ENCODE assay signal across 8 cellular contexts in genomic region chr9:104743377-104743985, GRCh38. TPM values are rescaled to one million over a fixed set of nuclear protein-coding genes. Genes with fewer than 3 reads are reported as not detected.
DNase-seq lines count a peak whose midpoint lies in the region; ATAC-seq, FAIRE-seq and TF ChIP-seq lines count a peak whose summit lies in the region.

No MANE protein-coding gene starts in this region.

- H3K36me3 ChIP-seq in K562 (ENCODE audit: control insufficient read depth, insufficient read depth, low read length) = no peaks in the 10 kb centered on the region
- H3K36me3 ChIP-seq in upper lobe of left lung = no peaks in the 10 kb centered on the region

- peaks cover 13 to 16% of the 10 kb centered on the region in 2 experiments; a peak in 4 of 5 replicates for H3K4me1 ChIP-seq in K562 (replicated peaks in 1 of 2; ENCODE audit: control insufficient read depth in 2 of 2, insufficient read depth in 2 of 2, low read length in 2 of 2)
- H3K4me1 ChIP-seq in upper lobe of left lung = peaks cover 4 to 9% (median 7%) of the 10 kb centered on the region in 4 donors

- no peak overlapping the region for H3K27ac ChIP-seq in K562 (ENCODE audit: extremely low read depth, low read depth, low read length)
- no peak overlapping the region for H3K27ac ChIP-seq in upper lobe of left lung

- FAIRE-seq in HTR-8/SVneo (lab: Jason Lieb, UNC) (peak; percentile 23), K562 (lab: Jason Lieb, UNC) (peak; percentile 74)

- no peak for TF ChIP-seq EP300 in K562 (IDR thresholded peaks at IDR 0.05; ENCODE audit: low read length)
- no peak for TF ChIP-seq EP300 in upper lobe of left lung (IDR thresholded peaks at IDR 0.05)

- 15% methylated on average over 7 of the region's 7 CpGs for WGBS in K562 (ENCODE audit: insufficient coverage, low coverage, missing lambda C conversion rate)
- WGBS in upper lobe of left lung, 2 donors = 31 to 33% methylated on average over 7 of the region's 7 CpGs

- peak; percentile 88 to 89 for TF ChIP-seq RAD21 in K562 (CRISPR knock-in tag; conservative IDR thresholded peaks at IDR 0.05 in 1 of 2, IDR thresholded peaks at IDR 0.05 in 1 of 2)

- no peak overlapping the region for H3K4me2 ChIP-seq in K562 (ENCODE audit: insufficient read depth, low read length)

- POLR2A ChIA-PET in K562 (lab: Yijun Ruan, JAX) = no interaction called here

- TF ChIP-seq POLR2A in K562 (conservative IDR thresholded peaks at IDR 0.05) = no peak
- TF ChIP-seq POLR2A in upper lobe of left lung (IDR thresholded peaks at IDR 0.05) = no peak

- H3K4me3 ChIP-seq in K562 = no peak overlapping the region
- no peak overlapping the region for H3K4me3 ChIP-seq in upper lobe of left lung

- H3K79me2 ChIP-seq in K562 (ENCODE audit: control insufficient read depth, insufficient read depth, low read length) = peaks cover 21% of the 10 kb centered on the region

- no peaks in the 10 kb centered on the region for H3K9me1 ChIP-seq in K562 (ENCODE audit: control insufficient read depth, insufficient read depth, low read length)

- TF ChIP-seq CTCF in K562 (IDR thresholded peaks at IDR 0.05 in 2 of 3, conservative IDR thresholded peaks at IDR 0.05 in 1 of 3; ENCODE audit: insufficient read depth in 2 of 3, low read depth in 1 of 3, low read length in 3 of 3) = peak; percentile 48 to 81 (median 73); a peak in 5 of 6 replicates
- TF ChIP-seq CTCF in upper lobe of left lung (IDR thresholded peaks at IDR 0.05) = peak; percentile 49 to 78 (median 71)

- H3K9ac ChIP-seq in K562 (ENCODE audit: insufficient read depth in 1 of 2, low read depth in 2 of 2, low read length in 2 of 2) = no peak overlapping the region

- H2AFZ ChIP-seq in K562 (ENCODE audit: low read depth, low read length) = no peak overlapping the region

- intact Hi-C loops in K562 (cut with micrococcal nuclease) = loop anchor here (2.0 to 10.0 kb wide), 3 partner anchors 61 to 371 kb away; no protein-coding TSS in a partner anchor

- peak; percentile 11 for DNase-seq in stimulated activated CD4-positive, alpha-beta T cell treated with anti-CD3 and anti-CD28 coated beads, Interleukin-15, amount 100 ng/mL, for 24 hours
- no peak for DNase-seq in stimulated activated CD4-positive, alpha-beta T cell treated with anti-CD3 and anti-CD28 coated beads, Interleukin-2, amount 100 ng/mL, for 48 hours
- DNase-seq in HTR-8/SVneo (ENCODE audit: insufficient read length, low spot score) = no peak
- peak; percentile 15 to 77 for DNase-seq in NOMO-1 (lab: John Stamatoyannopoulos, UW; ENCODE audit: unreplicated experiment in 2 of 2)
- DNase-seq in K562 (ENCODE audit: extremely low read depth in 1 of 4, low spot score in 3 of 4) = peak; percentile 49 to 82 (median 52)
- DNase-seq in kidney tubule cell (ENCODE audit: low spot score) = peak; percentile 75
- DNase-seq in upper lobe of left lung = no peak

- peak; percentile 41 for ATAC-seq in GM21723 (IDR thresholded peaks at IDR 0.05; ENCODE audit: unreplicated experiment)
- peak; percentile 25 for ATAC-seq in K562
- ATAC-seq in upper lobe of left lung (ENCODE audit: low FRiP score in 2 of 2) = peak; percentile 25 to 45

- H3K9me3 ChIP-seq in K562 (replicated peaks; ENCODE audit: control insufficient read depth, insufficient read depth, low read depth, low read length) (no peaks in the 10 kb centered on the region), upper lobe of left lung (no peaks in the 10 kb centered on the region)

- CTCF ChIA-PET in K562 (lab: Yijun Ruan, JAX; ENCODE audit: low intra/inter-chr PET ratio) = interaction anchor here (0.6 kb wide), 1 partner anchor 98 kb away, joined by 3 read pairs; no protein-coding TSS in a partner anchor

- in situ Hi-C loops in K562 (cut with MboI) = no loop called here

- BruUV-seq in K562 (replicated peaks; lab: Mats Ljungman, UMichigan) = no TSS peak

- no peaks in the 10 kb centered on the region for H4K20me1 ChIP-seq in K562 (replicated peaks; ENCODE audit: control insufficient read depth, insufficient read depth, low read length)

- H3K27me3 ChIP-seq in K562 (ENCODE audit: control insufficient read depth in 2 of 2, insufficient read depth in 2 of 2, low read length in 2 of 2) = no peaks in the 10 kb centered on the region
- H3K27me3 ChIP-seq in upper lobe of left lung = no peaks in the 10 kb centered on the region

TF ChIP-seq in K562, 482 proteins besides CTCF, POLR2A, EP300 and RAD21 (continues in another document):
- TF ChIP-seq JUND (IDR thresholded peaks at IDR 0.05; ENCODE audit: borderline replicate concordance, low read depth, low read length) = 0 out of 2 replicates have a peak, but pooled peaks have one; percentile 13
- no peak for TF ChIP-seq JUND (tag; IDR thresholded peaks at IDR 0.05; ENCODE audit: borderline replicate concordance, low read depth, low read length)
- TF ChIP-seq DEAF1 (CRISPR knock-in tag; IDR thresholded peaks at IDR 0.05) = peak; percentile 81
- TF ChIP-seq TRIM28 (IDR thresholded peaks at IDR 0.05) = no peak

RNA-seq across cellular contexts. Expression of gene NIPSNAP3A, which starts 4.0 kb away (rescaled TPM):
- 11.0 and 20.0 TPM in 2 replicates for total RNA-seq in K562 (2011; cell fraction: chromatin; rRNA removed; ENCODE audit: low replicate concordance)
- 7.2 and 7.4 TPM in 2 replicates for total RNA-seq in K562 (2011; cell fraction: nucleolus; rRNA removed)
- total RNA-seq in K562 (2011; cell fraction: nucleoplasm; rRNA removed) = 12.8 and 15.3 TPM in 2 replicates
- total RNA-seq in K562 (2014; rRNA removed) (25.3 and 27.3 TPM in 2 replicates), K562 (2014; rRNA removed; fragmentation: Illumina TruSeq; extraction: Trizol) (40.5 and 44.7 TPM in 2 replicates), K562 (2015; rRNA removed; fragmentation: Illumina TruSeq; extraction: Trizol) (39.0 and 42.4 TPM in 2 replicates), K562 (2021) (30.3 and 34.9 TPM in 2 replicates), upper lobe of left lung (10 to 100 TPM in 4 of 6 donors, 1 to 10 TPM in 2; 7.8 to 31.5 (median 25.5) TPM)
- polyA plus RNA-seq in K562 (2011; rRNA removed) (63.7 and 81.0 TPM in 2 replicates), K562 (2014; fragmentation: Illumina TruSeq; extraction: Trizol) (29.1 TPM in 2 replicates), K562 (2014; fragmentation: Nextera tagmentation; extraction: Ambion mirVana) (100 to 1,000 TPM; 126 to 132 TPM), K562 (2014; rRNA removed) (32.9 and 42.2 TPM in 2 replicates)
- polyA plus RNA-seq in K562 (2011; cell fraction: cytosol; rRNA removed) = 14.0 and 30.1 TPM in 2 replicates
- polyA plus RNA-seq in K562 (2011; cell fraction: nucleus; rRNA removed) = 19.7 and 40.4 TPM in 2 replicates
- polyA plus RNA-seq in K562 (2012) = 36.8 and 47.2 TPM in 2 replicates
- 23.2 and 25.1 TPM in 2 replicates for polyA minus RNA-seq in K562 (2011; rRNA and poly(A)+ RNA removed)
- 10.3 and 13.6 TPM in 2 replicates for polyA minus RNA-seq in K562 (2011; cell fraction: cytosol; rRNA and poly(A)+ RNA removed)
- 9.2 and 13.8 TPM in 2 replicates for polyA minus RNA-seq in K562 (2011; cell fraction: nucleus; rRNA and poly(A)+ RNA removed)

RNA-seq across cellular contexts. Expression of gene NIPSNAP3B, which starts 20.4 kb away (rescaled TPM):
- total RNA-seq in K562 (2011; cell fraction: chromatin; rRNA removed; ENCODE audit: low replicate concordance) = 4.5 and 10.5 TPM in 2 replicates
- total RNA-seq in K562 (2011; cell fraction: nucleolus; rRNA removed) = 1.7 and 2.3 TPM in 2 replicates
- 2.8 and 4.2 TPM in 2 replicates for total RNA-seq in K562 (2011; cell fraction: nucleoplasm; rRNA removed)
- total RNA-seq in K562 (2014; rRNA removed) (1.4 and 3.1 TPM in 2 replicates), K562 (2014; rRNA removed; fragmentation: Illumina TruSeq; extraction: Trizol) (3.3 and 3.9 TPM in 2 replicates), K562 (2015; rRNA removed; fragmentation: Illumina TruSeq; extraction: Trizol) (2.5 and 2.7 TPM in 2 replicates), K562 (2021) (2.2 and 4.3 TPM in 2 replicates), upper lobe of left lung (1 to 10 TPM in 3 of 6 donors, under 1 TPM in 2, not detected in 1; 0.44 to 2.5 (median 1.3) TPM)
- polyA plus RNA-seq in K562 (2011; rRNA removed) (6.6 and 9.9 TPM in 2 replicates), K562 (2014; fragmentation: Illumina TruSeq; extraction: Trizol) (2.2 and 2.6 TPM in 2 replicates), K562 (2014; fragmentation: Nextera tagmentation; extraction: Ambion mirVana) (1 to 10 TPM; 6.3 to 8.3 TPM), K562 (2014; rRNA removed) (2.1 and 5.9 TPM in 2 replicates)
- polyA plus RNA-seq in K562 (2011; cell fraction: cytosol; rRNA removed) = 0.72 and 3.2 TPM in 2 replicates
- 8.3 and 16.0 TPM in 2 replicates for polyA plus RNA-seq in K562 (2011; cell fraction: nucleus; rRNA removed)
- polyA plus RNA-seq in K562 (2012) = 2.0 and 3.6 TPM in 2 replicates
- 5.0 and 6.0 TPM in 2 replicates for polyA minus RNA-seq in K562 (2011; rRNA and poly(A)+ RNA removed)
- 1.8 and 2.8 TPM in 2 replicates for polyA minus RNA-seq in K562 (2011; cell fraction: cytosol; rRNA and poly(A)+ RNA removed)
- 4.3 and 9.3 TPM in 2 replicates for polyA minus RNA-seq in K562 (2011; cell fraction: nucleus; rRNA and poly(A)+ RNA removed)

RNA-seq across cellular contexts. Expression of gene OR13D1, which starts 49.2 kb away (rescaled TPM):
- total RNA-seq in K562 (2011; cell fraction: chromatin; rRNA removed; ENCODE audit: low replicate concordance) = not detected in 2 replicates
- total RNA-seq in K562 (2011; cell fraction: nucleolus; rRNA removed) = not detected in 2 replicates
- total RNA-seq in K562 (2011; cell fraction: nucleoplasm; rRNA removed) = not detected in 2 replicates
- total RNA-seq in K562 (2014; rRNA removed) (not detected in 2 replicates), K562 (2014; rRNA removed; fragmentation: Illumina TruSeq; extraction: Trizol) (not detected in 2 replicates), K562 (2015; rRNA removed; fragmentation: Illumina TruSeq; extraction: Trizol) (not detected in 2 replicates), K562 (2021) (not detected in 2 replicates), upper lobe of left lung (not detected)
- polyA plus RNA-seq in K562 (2011; rRNA removed) (not detected in 2 replicates), K562 (2014; fragmentation: Illumina TruSeq; extraction: Trizol) (not detected in 2 replicates), K562 (2014; fragmentation: Nextera tagmentation; extraction: Ambion mirVana) (not detected), K562 (2014; rRNA removed) (not detected in 2 replicates)
- not detected in 2 replicates for polyA plus RNA-seq in K562 (2011; cell fraction: cytosol; rRNA removed)
- not detected in 2 replicates for polyA plus RNA-seq in K562 (2011; cell fraction: nucleus; rRNA removed)
- 0.11 TPM in 1 of 2 replicates, not detected in the other for polyA plus RNA-seq in K562 (2012)
- polyA minus RNA-seq in K562 (2011; rRNA and poly(A)+ RNA removed) = not detected in 2 replicates
- not detected in 2 replicates for polyA minus RNA-seq in K562 (2011; cell fraction: cytosol; rRNA and poly(A)+ RNA removed)
- not detected in 2 replicates for polyA minus RNA-seq in K562 (2011; cell fraction: nucleus; rRNA and poly(A)+ RNA removed)

Comparison
In these comparisons a context has a peak if more than half of its experiments do, and no peak if none do; other contexts are left out.
1. DNase-seq: peak in stimulated activated CD4-positive, alpha-beta T cell treated with anti-CD3 and anti-CD28 coated beads, Interleukin-15, amount 100 ng/mL, for 24 hours (single experiment), NOMO-1 (2 of 2), K562 (4 of 4) and kidney tubule cell (single experiment); none in stimulated activated CD4-positive, alpha-beta T cell treated with anti-CD3 and anti-CD28 coated beads, Interleukin-2, amount 100 ng/mL, for 48 hours (0 of 2), HTR-8/SVneo (single experiment) and upper lobe of left lung (0 of 2).
2. Peak in every context shown above with its lines, with median percentiles within 50 percentile points of each other: ATAC-seq.